In the genomic region with DNA sequence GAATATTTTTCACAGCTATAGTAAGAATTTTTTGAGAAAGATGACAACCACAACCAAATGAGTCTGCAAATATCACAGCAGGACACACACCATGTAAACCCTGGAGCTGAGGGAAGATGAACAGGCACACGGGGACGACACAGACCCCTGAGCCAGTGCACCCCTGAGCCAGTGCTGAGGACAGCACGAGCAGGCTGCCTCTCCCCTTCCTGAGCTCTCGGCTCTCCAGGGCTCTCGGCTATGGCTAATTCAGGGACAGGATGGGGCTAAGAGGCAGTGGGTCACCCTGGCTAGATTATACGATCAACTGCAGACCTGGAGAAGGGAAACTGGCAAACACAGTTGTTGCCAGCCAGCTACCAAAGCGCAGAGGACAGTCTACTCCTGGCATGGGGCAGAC, we compare ENCODE assay signal across 24 cellular contexts. TPM values are rescaled to one million over a fixed set of nuclear protein-coding genes. Genes with fewer than 3 reads are reported as not detected.
"Had no signal": no experiment of that assay in that cellular context is flagged by ENCODE, and none has a peak within 500 bp of the region (broad histone marks: within the 10 kb centered on the region; RNA-seq: fewer than 3 reads in every experiment).

No MANE protein-coding gene starts in this region.

- H3K4me3 ChIP-seq: colonic mucosa, hepatocyte, left ventricle myocardium inferior, lower lobe of right lung, neural progenitor cell, prostate gland, right lobe of liver, stomach, thoracic aorta had no signal

- H3K9me3 Mint-ChIP-seq: endodermal cell; memory B cell; natural killer cell treated with Interleukin-12 subunit alpha and Interleukin-12 subunit beta and Interleukin-15 and Interleukin-18, amount 100 ng/mL, for 72 hours; neural progenitor cell; stimulated activated effector memory CD8-positive, alpha-beta T cell treated with anti-CD3 and anti-CD28 coated beads, Interleukin-12 subunit alpha, Interleukin-12 subunit beta, amount 100 ng/mL, for 72 hours; type B pancreatic cell had no signal

- H3K9ac ChIP-seq: neural progenitor cell, parathyroid adenoma had no signal

- H3K4me1 ChIP-seq: colonic mucosa, left ventricle myocardium inferior, lower lobe of right lung, neural progenitor cell, parathyroid adenoma, prostate gland, right lobe of liver had no signal

- H3K4me2 ChIP-seq: hepatocyte, neural progenitor cell had no signal

- H3K27me3 Mint-ChIP-seq: memory B cell; natural killer cell treated with Interleukin-12 subunit alpha and Interleukin-12 subunit beta and Interleukin-15 and Interleukin-18, amount 100 ng/mL, for 72 hours; type B pancreatic cell had no signal

- ATAC-seq: left cardiac atrium; natural killer cell treated with Interleukin-12 subunit alpha and Interleukin-12 subunit beta and Interleukin-15 and Interleukin-18, amount 100 ng/mL, for 72 hours; stimulated activated effector memory CD8-positive, alpha-beta T cell treated with anti-CD3 and anti-CD28 coated beads, Interleukin-12 subunit alpha, Interleukin-12 subunit beta, amount 100 ng/mL, for 72 hours had no signal

- H3K27me3 ChIP-seq: colonic mucosa, hepatocyte, neural progenitor cell, right lobe of liver, stomach had no signal

- H3K4me3 Mint-ChIP-seq: endodermal cell; memory B cell; natural killer cell treated with Interleukin-12 subunit alpha and Interleukin-12 subunit beta and Interleukin-15 and Interleukin-18, amount 100 ng/mL, for 72 hours; neural progenitor cell; stimulated activated effector memory CD8-positive, alpha-beta T cell treated with anti-CD3 and anti-CD28 coated beads, Interleukin-12 subunit alpha, Interleukin-12 subunit beta, amount 100 ng/mL, for 72 hours; type B pancreatic cell had no signal

- H3K27ac ChIP-seq: colonic mucosa, hepatocyte, left ventricle myocardium inferior, lower lobe of right lung, neural progenitor cell, parathyroid adenoma, prostate gland, right lobe of liver, stomach, thoracic aorta had no signal

- H2AFZ ChIP-seq: hepatocyte, neural progenitor cell, parathyroid adenoma had no signal

- H3K79me2 ChIP-seq: hepatocyte had no signal

- H3K36me3 ChIP-seq: neural progenitor cell, prostate gland had no signal

- H3K4me1 Mint-ChIP-seq: endodermal cell; neural progenitor cell; stimulated activated effector memory CD8-positive, alpha-beta T cell treated with anti-CD3 and anti-CD28 coated beads, Interleukin-12 subunit alpha, Interleukin-12 subunit beta, amount 100 ng/mL, for 72 hours had no signal

- DNase-seq: effector CD4-positive, alpha-beta T cell; kidney; left cardiac atrium; left ventricle myocardium inferior; lower lobe of right lung; midbrain; right lobe of liver; substantia nigra had no signal

- H3K9me3 ChIP-seq: colonic mucosa, left ventricle myocardium inferior, lower lobe of right lung, prostate gland, right lobe of liver, stomach, thoracic aorta had no signal

- H3K27ac Mint-ChIP-seq: endodermal cell; memory B cell; natural killer cell treated with Interleukin-12 subunit alpha and Interleukin-12 subunit beta and Interleukin-15 and Interleukin-18, amount 100 ng/mL, for 72 hours; neural progenitor cell; stimulated activated effector memory CD8-positive, alpha-beta T cell treated with anti-CD3 and anti-CD28 coated beads, Interleukin-12 subunit alpha, Interleukin-12 subunit beta, amount 100 ng/mL, for 72 hours; type B pancreatic cell had no signal

RNA-seq across cellular contexts. Expression of a gene that starts 46.6 kb away (rescaled TPM):
- total RNA-seq: colonic mucosa; dermis microvascular lymphatic vessel endothelial cell; endodermal cell; hepatocyte; kidney; left cardiac atrium; left ventricle myocardium inferior; lower lobe of right lung; natural killer cell treated with Interleukin-12 subunit alpha and Interleukin-12 subunit beta and Interleukin-15 and Interleukin-18, amount 100 ng/mL, for 72 hours; omental fat pad; prostate gland; renal cortical epithelial cell; right lobe of liver; stomach; thoracic aorta had no signal
- polyA plus RNA-seq: esophagus, hepatocyte, stomach had no signal
